Comparison of ENCODE assay signal across 10 cellular contexts in genomic region chr9:96027271-96028131, GRCh38.
A peak's percentile ranks its signal among the peaks of the same experiment; 100 is the strongest.
DNase-seq lines count a peak whose midpoint lies in the region; ATAC-seq, FAIRE-seq and TF ChIP-seq lines count a peak whose summit lies in the region.
"Had no signal": no experiment of that assay in that cellular context is flagged by ENCODE, and none has a peak within 500 bp of the region (broad histone marks: within the 10 kb centered on the region; RNA-seq: fewer than 3 reads in every experiment).

No MANE protein-coding gene starts in this region.

- TF ChIP-seq CTCF in endodermal cell (conservative IDR thresholded peaks at IDR 0.05) (peak; percentile 38), tibial artery (IDR thresholded peaks at IDR 0.05) (no peak)

- POLR2A ChIA-PET in activated CD4-positive, alpha-beta T cell treated with anti-CD3 and anti-CD28 coated beads, Interleukin-2, amount 10 ng/mL, durations not matched to agents 7 days and 5 days (lab: Charles Lee): no interaction called here

- H3K9me3 ChIP-seq in endodermal cell (ENCODE audit: control insufficient read depth, low read length) (no peaks in the 10 kb centered on the region), tibial artery (no peaks in the 10 kb centered on the region)

- H3K9ac ChIP-seq in endodermal cell (ENCODE audit: extremely low read depth, low read length, poor library complexity, severe bottlenecking): no peak overlapping the region

- peak overlapping the region; percentile 6 for H3K4me3 Mint-ChIP-seq in activated CD4-positive, alpha-beta T cell treated with anti-CD3 and anti-CD28 coated beads, Interleukin-2, amount 10 ng/mL, durations not matched to agents 7 days and 5 days
- H3K4me3 Mint-ChIP-seq in endodermal cell: peak overlapping the region; percentile 60

- ATAC-seq in GM19324 (IDR thresholded peaks at IDR 0.05; ENCODE audit: low FRiP score, unreplicated experiment): no peak

- no peak overlapping the region for H3K27ac ChIP-seq in endodermal cell (ENCODE audit: low read depth, low read length)
- H3K27ac ChIP-seq in tibial artery: peak overlapping the region; percentile 50 to 59

- peaks cover 28% of the 10 kb centered on the region for H3K4me1 Mint-ChIP-seq in activated CD4-positive, alpha-beta T cell treated with anti-CD3 and anti-CD28 coated beads, Interleukin-2, amount 10 ng/mL, durations not matched to agents 7 days and 5 days
- H3K4me1 Mint-ChIP-seq in endodermal cell: peaks cover 8% of the 10 kb centered on the region

- no peak for FAIRE-seq in GM19239 (lab: Jason Lieb, UNC)

- no peak for DNase-seq in activated CD4-positive, alpha-beta T cell treated with anti-CD3 and anti-CD28 coated beads, Interleukin-2, amount 10 ng/mL, durations not matched to agents 7 days and 5 days
- no peak for DNase-seq in activated CD4-positive, alpha-beta T cell treated with anti-CD3 and anti-CD28 coated beads, Interleukin-2, amount 50 U/mL, for 4 hours
- DNase-seq in endodermal cell: peak; percentile 79
- peak; percentile 18 for DNase-seq in myocyte (ENCODE audit: low read depth)
- DNase-seq in tibial artery: no peak
- no peak for DNase-seq in GM19239 (ENCODE audit: insufficient read length, low spot score)
- no peak for DNase-seq in 8988T
- DNase-seq: activated CD4-positive, alpha-beta T cell treated with anti-CD3 and anti-CD28 coated beads, Interleukin-2, amount 50 U/mL, for 1 hour; NCI-H510A treated with DMSO at 0.1 percent for 48 hours had no signal

- WGBS in endodermal cell (ENCODE audit: insufficient coverage in 1 of 2, insufficient read length in 1 of 2), 2 experiments: 36 to 72% methylated on average over 17 to 71 of the region's 71 CpGs

- intact Hi-C loops in tibial artery (cut with DNase I; ENCODE audit: low total_unique reads): loop anchor here (10.0 kb wide), 1 partner anchor 303 kb away; no protein-coding TSS in a partner anchor

- H3K36me3 Mint-ChIP-seq in activated CD4-positive, alpha-beta T cell treated with anti-CD3 and anti-CD28 coated beads, Interleukin-2, amount 10 ng/mL, durations not matched to agents 7 days and 5 days (ENCODE audit: low read depth): peaks cover 5% of the 10 kb centered on the region
- H3K36me3 Mint-ChIP-seq in endodermal cell (ENCODE audit: low read depth): no peaks in the 10 kb centered on the region

- peaks cover 64% of the 10 kb centered on the region for H3K27me3 Mint-ChIP-seq in activated CD4-positive, alpha-beta T cell treated with anti-CD3 and anti-CD28 coated beads, Interleukin-2, amount 10 ng/mL, durations not matched to agents 7 days and 5 days
- H3K27me3 Mint-ChIP-seq in endodermal cell (ENCODE audit: insufficient read depth): peaks cover 86% of the 10 kb centered on the region

- H3K27me3 ChIP-seq in endodermal cell (ENCODE audit: control insufficient read depth, insufficient read depth, low read length, poor library complexity, severe bottlenecking): peaks cover 62% of the 10 kb centered on the region
- peaks cover 0 to under 1% of the 10 kb centered on the region in 2 donors for H3K27me3 ChIP-seq in tibial artery

- H3K27ac Mint-ChIP-seq in activated CD4-positive, alpha-beta T cell treated with anti-CD3 and anti-CD28 coated beads, Interleukin-2, amount 10 ng/mL, durations not matched to agents 7 days and 5 days: no peak overlapping the region
- no peak overlapping the region for H3K27ac Mint-ChIP-seq in endodermal cell

- H3K9me3 Mint-ChIP-seq in activated CD4-positive, alpha-beta T cell treated with anti-CD3 and anti-CD28 coated beads, Interleukin-2, amount 10 ng/mL, durations not matched to agents 7 days and 5 days: peaks cover 4% of the 10 kb centered on the region
- H3K9me3 Mint-ChIP-seq in endodermal cell: no peaks in the 10 kb centered on the region

- H3K4me3 ChIP-seq in endodermal cell (ENCODE audit: low read length): no peak overlapping the region
- H3K4me3 ChIP-seq in tibial artery: peak overlapping the region; percentile 52 to 65

- CTCF ChIA-PET in activated CD4-positive, alpha-beta T cell treated with anti-CD3 and anti-CD28 coated beads, Interleukin-2, amount 10 ng/mL, durations not matched to agents 7 days and 5 days (lab: Charles Lee): interaction anchor here (0.9 kb wide), 1 partner anchor 11 kb away, joined by 3 read pairs; no protein-coding TSS in a partner anchor

- H3K4me1 ChIP-seq in endodermal cell (ENCODE audit: control insufficient read depth, insufficient read depth, low read length) (no peaks in the 10 kb centered on the region), tibial artery (peaks cover 4 to 54% (median 40%) of the 10 kb centered on the region in 4 donors)

- H3K36me3 ChIP-seq in endodermal cell (ENCODE audit: control insufficient read depth, insufficient read depth, low read length): no peaks in the 10 kb centered on the region
- no peaks in the 10 kb centered on the region for H3K36me3 ChIP-seq in tibial artery

Comparison
In these comparisons a context has a peak if more than half of its experiments do, and no peak if none do; other contexts are left out.
1. DNase-seq: peak in endodermal cell (single experiment) and myocyte (single experiment); none in activated CD4-positive, alpha-beta T cell treated with anti-CD3 and anti-CD28 coated beads, Interleukin-2, amount 10 ng/mL, durations not matched to agents 7 days and 5 days (single experiment), activated CD4-positive, alpha-beta T cell treated with anti-CD3 and anti-CD28 coated beads, Interleukin-2, amount 50 U/mL, for 4 hours (0 of 2), tibial artery (0 of 2), GM19239 (single experiment) and 8988T (single experiment).